In the genomic region with DNA sequence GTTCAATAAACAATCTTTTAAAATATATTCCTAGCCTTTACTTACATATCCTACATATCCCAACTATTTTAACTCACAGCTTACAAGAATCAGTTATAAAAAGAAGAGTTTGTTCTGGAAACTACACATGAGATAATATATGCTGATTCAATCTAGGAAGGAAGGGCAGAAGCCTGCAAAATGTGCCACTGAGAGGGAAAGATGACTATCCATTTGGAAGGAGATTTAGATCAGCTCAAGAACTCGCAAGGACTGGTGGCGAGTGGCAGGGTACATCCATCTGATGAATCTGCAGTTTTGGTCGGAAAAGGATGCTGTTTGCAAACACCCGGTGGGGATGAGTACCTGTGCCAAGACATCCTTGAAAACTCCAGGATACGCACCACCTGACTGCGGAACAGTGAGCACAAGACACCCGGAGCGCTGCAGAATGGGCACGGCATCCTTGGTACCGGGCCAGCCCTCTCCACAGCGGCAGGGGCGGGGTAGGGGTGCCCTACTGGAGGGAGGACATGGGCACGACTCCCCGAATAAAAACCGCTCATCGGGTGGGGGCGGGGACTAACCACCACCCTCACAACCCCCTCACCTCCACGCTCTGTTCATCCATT, we compare ENCODE assay signal across 1 cellular context.
TF ChIP-seq lines count a peak whose summit lies in the region.

No MANE protein-coding gene starts in this region.

TF ChIP-seq in HepG2, 621 proteins besides CTCF, POLR2A, EP300 and RAD21 (continued from another document and continues in another):
- TF ChIP-seq KAT7 (CRISPR knock-in tag; IDR thresholded peaks at IDR 0.05; ENCODE audit: borderline replicate concordance) (no peak), NBN (conservative IDR thresholded peaks at IDR 0.05) (no peak), ZSCAN12 (CRISPR knock-in tag; IDR thresholded peaks at IDR 0.05) (no peak), ZNF589 (CRISPR knock-in tag; conservative IDR thresholded peaks at IDR 0.05) (no peak), HNRNPL (IDR thresholded peaks at IDR 0.05; ENCODE audit: low read depth, low read length) (peak; percentile 80), CHCHD3 (CRISPR knock-in tag; IDR thresholded peaks at IDR 0.05) (no peak), JDP2 (CRISPR knock-in tag; IDR thresholded peaks at IDR 0.05; ENCODE audit: borderline replicate concordance) (no peak), GTF3A (CRISPR knock-in tag; conservative IDR thresholded peaks at IDR 0.05) (0 out of 2 replicates have a peak, but pooled peaks have one; percentile 47), ZSCAN29 (CRISPR knock-in tag; conservative IDR thresholded peaks at IDR 0.05) (no peak), JUND (CRISPR knock-in tag; IDR thresholded peaks at IDR 0.05) (no peak), PAF1 (CRISPR knock-in tag; IDR thresholded peaks at IDR 0.05) (no peak), ZNF782 (CRISPR knock-in tag; IDR thresholded peaks at IDR 0.05; ENCODE audit: borderline replicate concordance) (peak; percentile 84; the same call in 1 of the 2 replicates), TMF1 (CRISPR knock-in tag; IDR thresholded peaks at IDR 0.05; ENCODE audit: low read depth) (no peak), ZNF292 (CRISPR knock-in tag; IDR thresholded peaks at IDR 0.05; ENCODE audit: borderline replicate concordance, low read depth) (no peak), ZNF780A (CRISPR knock-in tag; IDR thresholded peaks at IDR 0.05) (no peak), SMAD1 (CRISPR knock-in tag; IDR thresholded peaks at IDR 0.05; ENCODE audit: borderline replicate concordance, low read depth) (no peak), ISL2 (CRISPR knock-in tag; IDR thresholded peaks at IDR 0.05) (no peak), SALL2 (CRISPR knock-in tag; IDR thresholded peaks at IDR 0.05) (no peak), ZNF124 (CRISPR knock-in tag; IDR thresholded peaks at IDR 0.05) (no peak), ZNF790 (CRISPR knock-in tag; IDR thresholded peaks at IDR 0.05; ENCODE audit: borderline replicate concordance) (no peak), ZNF543 (CRISPR knock-in tag; IDR thresholded peaks at IDR 0.05) (no peak), CC2D1A (CRISPR knock-in tag; IDR thresholded peaks at IDR 0.05) (no peak), NFE2 (CRISPR knock-in tag; IDR thresholded peaks at IDR 0.05) (no peak), ZNF224 (CRISPR knock-in tag; IDR thresholded peaks at IDR 0.05) (no peak), NRL (CRISPR knock-in tag; IDR thresholded peaks at IDR 0.05; ENCODE audit: borderline replicate concordance) (no peak), ZFP90 (CRISPR knock-in tag; IDR thresholded peaks at IDR 0.05; ENCODE audit: borderline replicate concordance) (no peak), KDM1A (CRISPR knock-in tag; IDR thresholded peaks at IDR 0.05) (no peak)
- TF ChIP-seq, protein P1, sequence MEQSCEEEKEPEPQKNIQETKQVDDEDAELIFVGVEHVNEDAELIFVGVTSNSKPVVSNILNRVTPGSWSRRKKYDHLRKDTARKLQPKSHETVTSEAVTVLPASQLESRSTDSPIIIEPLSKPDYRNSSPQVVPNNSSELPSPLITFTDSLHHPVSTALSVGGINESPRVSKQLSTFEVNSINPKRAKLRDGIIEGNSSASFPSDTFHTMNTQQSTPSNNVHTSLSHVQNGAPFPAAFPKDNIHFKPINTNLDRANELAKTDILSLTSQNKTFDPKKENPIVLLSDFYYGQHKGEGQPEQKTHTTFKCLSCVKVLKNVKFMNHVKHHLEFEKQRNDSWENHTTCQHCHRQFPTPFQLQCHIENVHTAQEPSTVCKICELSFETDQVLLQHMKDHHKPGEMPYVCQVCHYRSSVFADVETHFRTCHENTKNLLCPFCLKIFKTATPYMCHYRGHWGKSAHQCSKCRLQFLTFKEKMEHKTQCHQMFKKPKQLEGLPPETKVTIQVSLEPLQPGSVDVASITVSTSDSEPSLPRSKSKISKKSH (CRISPR knock-in tag; IDR thresholded peaks at IDR 0.05; ENCODE audit: borderline replicate concordance): 0 out of 2 replicates have a peak, but pooled peaks have one; percentile 75
- TF ChIP-seq, protein P2, sequence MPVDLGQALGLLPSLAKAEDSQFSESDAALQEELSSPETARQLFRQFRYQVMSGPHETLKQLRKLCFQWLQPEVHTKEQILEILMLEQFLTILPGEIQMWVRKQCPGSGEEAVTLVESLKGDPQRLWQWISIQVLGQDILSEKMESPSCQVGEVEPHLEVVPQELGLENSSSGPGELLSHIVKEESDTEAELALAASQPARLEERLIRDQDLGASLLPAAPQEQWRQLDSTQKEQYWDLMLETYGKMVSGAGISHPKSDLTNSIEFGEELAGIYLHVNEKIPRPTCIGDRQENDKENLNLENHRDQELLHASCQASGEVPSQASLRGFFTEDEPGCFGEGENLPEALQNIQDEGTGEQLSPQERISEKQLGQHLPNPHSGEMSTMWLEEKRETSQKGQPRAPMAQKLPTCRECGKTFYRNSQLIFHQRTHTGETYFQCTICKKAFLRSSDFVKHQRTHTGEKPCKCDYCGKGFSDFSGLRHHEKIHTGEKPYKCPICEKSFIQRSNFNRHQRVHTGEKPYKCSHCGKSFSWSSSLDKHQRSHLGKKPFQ (CRISPR knock-in tag; IDR thresholded peaks at IDR 0.05; ENCODE audit: insufficient replicate concordance): no peak
- TF ChIP-seq, protein P3, sequence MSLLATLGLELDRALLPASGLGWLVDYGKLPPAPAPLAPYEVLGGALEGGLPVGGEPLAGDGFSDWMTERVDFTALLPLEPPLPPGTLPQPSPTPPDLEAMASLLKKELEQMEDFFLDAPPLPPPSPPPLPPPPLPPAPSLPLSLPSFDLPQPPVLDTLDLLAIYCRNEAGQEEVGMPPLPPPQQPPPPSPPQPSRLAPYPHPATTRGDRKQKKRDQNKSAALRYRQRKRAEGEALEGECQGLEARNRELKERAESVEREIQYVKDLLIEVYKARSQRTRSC (CRISPR knock-in tag; IDR thresholded peaks at IDR 0.05; ENCODE audit: low read depth): 0 out of 2 replicates have a peak, but pooled peaks have one; percentile 87
- TF ChIP-seq, protein P4, sequence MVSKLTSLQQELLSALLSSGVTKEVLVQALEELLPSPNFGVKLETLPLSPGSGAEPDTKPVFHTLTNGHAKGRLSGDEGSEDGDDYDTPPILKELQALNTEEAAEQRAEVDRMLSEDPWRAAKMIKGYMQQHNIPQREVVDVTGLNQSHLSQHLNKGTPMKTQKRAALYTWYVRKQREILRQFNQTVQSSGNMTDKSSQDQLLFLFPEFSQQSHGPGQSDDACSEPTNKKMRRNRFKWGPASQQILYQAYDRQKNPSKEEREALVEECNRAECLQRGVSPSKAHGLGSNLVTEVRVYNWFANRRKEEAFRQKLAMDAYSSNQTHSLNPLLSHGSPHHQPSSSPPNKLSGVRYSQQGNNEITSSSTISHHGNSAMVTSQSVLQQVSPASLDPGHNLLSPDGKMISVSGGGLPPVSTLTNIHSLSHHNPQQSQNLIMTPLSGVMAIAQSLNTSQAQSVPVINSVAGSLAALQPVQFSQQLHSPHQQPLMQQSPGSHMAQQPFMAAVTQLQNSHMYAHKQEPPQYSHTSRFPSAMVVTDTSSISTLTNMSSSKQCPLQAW (CRISPR knock-in tag; IDR thresholded peaks at IDR 0.05): no peak
- TF ChIP-seq, protein P5, sequence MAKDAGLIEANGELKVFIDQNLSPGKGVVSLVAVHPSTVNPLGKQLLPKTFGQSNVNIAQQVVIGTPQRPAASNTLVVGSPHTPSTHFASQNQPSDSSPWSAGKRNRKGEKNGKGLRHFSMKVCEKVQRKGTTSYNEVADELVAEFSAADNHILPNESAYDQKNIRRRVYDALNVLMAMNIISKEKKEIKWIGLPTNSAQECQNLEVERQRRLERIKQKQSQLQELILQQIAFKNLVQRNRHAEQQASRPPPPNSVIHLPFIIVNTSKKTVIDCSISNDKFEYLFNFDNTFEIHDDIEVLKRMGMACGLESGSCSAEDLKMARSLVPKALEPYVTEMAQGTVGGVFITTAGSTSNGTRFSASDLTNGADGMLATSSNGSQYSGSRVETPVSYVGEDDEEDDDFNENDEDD (CRISPR knock-in tag; IDR thresholded peaks at IDR 0.05; ENCODE audit: borderline replicate concordance): no peak
- TF ChIP-seq, protein P6, sequence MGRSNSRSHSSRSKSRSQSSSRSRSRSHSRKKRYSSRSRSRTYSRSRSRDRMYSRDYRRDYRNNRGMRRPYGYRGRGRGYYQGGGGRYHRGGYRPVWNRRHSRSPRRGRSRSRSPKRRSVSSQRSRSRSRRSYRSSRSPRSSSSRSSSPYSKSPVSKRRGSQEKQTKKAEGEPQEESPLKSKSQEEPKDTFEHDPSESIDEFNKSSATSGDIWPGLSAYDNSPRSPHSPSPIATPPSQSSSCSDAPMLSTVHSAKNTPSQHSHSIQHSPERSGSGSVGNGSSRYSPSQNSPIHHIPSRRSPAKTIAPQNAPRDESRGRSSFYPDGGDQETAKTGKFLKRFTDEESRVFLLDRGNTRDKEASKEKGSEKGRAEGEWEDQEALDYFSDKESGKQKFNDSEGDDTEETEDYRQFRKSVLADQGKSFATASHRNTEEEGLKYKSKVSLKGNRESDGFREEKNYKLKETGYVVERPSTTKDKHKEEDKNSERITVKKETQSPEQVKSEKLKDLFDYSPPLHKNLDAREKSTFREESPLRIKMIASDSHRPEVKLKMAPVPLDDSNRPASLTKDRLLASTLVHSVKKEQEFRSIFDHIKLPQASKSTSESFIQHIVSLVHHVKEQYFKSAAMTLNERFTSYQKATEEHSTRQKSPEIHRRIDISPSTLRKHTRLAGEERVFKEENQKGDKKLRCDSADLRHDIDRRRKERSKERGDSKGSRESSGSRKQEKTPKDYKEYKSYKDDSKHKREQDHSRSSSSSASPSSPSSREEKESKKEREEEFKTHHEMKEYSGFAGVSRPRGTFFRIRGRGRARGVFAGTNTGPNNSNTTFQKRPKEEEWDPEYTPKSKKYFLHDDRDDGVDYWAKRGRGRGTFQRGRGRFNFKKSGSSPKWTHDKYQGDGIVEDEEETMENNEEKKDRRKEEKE (IDR thresholded peaks at IDR 0.05): no peak
- TF ChIP-seq, protein P7, sequence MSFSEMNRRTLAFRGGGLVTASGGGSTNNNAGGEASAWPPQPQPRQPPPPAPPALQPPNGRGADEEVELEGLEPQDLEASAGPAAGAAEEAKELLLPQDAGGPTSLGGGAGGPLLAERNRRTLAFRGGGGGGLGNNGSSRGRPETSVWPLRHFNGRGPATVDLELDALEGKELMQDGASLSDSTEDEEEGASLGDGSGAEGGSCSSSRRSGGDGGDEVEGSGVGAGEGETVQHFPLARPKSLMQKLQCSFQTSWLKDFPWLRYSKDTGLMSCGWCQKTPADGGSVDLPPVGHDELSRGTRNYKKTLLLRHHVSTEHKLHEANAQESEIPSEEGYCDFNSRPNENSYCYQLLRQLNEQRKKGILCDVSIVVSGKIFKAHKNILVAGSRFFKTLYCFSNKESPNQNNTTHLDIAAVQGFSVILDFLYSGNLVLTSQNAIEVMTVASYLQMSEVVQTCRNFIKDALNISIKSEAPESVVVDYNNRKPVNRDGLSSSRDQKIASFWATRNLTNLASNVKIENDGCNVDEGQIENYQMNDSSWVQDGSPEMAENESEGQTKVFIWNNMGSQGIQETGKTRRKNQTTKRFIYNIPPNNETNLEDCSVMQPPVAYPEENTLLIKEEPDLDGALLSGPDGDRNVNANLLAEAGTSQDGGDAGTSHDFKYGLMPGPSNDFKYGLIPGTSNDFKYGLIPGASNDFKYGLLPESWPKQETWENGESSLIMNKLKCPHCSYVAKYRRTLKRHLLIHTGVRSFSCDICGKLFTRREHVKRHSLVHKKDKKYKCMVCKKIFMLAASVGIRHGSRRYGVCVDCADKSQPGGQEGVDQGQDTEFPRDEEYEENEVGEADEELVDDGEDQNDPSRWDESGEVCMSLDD (CRISPR knock-in tag; IDR thresholded peaks at IDR 0.05; ENCODE audit: borderline replicate concordance): no peak
- TF ChIP-seq, protein P8, sequence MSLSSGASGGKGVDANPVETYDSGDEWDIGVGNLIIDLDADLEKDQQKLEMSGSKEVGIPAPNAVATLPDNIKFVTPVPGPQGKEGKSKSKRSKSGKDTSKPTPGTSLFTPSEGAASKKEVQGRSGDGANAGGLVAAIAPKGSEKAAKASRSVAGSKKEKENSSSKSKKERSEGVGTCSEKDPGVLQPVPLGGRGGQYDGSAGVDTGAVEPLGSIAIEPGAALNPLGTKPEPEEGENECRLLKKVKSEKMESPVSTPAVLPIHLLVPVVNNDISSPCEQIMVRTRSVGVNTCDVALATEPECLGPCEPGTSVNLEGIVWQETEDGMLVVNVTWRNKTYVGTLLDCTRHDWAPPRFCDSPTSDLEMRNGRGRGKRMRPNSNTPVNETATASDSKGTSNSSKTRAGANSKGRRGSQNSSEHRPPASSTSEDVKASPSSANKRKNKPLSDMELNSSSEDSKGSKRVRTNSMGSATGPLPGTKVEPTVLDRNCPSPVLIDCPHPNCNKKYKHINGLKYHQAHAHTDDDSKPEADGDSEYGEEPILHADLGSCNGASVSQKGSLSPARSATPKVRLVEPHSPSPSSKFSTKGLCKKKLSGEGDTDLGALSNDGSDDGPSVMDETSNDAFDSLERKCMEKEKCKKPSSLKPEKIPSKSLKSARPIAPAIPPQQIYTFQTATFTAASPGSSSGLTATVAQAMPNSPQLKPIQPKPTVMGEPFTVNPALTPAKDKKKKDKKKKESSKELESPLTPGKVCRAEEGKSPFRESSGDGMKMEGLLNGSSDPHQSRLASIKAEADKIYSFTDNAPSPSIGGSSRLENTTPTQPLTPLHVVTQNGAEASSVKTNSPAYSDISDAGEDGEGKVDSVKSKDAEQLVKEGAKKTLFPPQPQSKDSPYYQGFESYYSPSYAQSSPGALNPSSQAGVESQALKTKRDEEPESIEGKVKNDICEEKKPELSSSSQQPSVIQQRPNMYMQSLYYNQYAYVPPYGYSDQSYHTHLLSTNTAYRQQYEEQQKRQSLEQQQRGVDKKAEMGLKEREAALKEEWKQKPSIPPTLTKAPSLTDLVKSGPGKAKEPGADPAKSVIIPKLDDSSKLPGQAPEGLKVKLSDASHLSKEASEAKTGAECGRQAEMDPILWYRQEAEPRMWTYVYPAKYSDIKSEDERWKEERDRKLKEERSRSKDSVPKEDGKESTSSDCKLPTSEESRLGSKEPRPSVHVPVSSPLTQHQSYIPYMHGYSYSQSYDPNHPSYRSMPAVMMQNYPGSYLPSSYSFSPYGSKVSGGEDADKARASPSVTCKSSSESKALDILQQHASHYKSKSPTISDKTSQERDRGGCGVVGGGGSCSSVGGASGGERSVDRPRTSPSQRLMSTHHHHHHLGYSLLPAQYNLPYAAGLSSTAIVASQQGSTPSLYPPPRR (CRISPR knock-in tag; IDR thresholded peaks at IDR 0.05; ENCODE audit: borderline replicate concordance): peak; percentile 74
- TF ChIP-seq, protein P9, sequence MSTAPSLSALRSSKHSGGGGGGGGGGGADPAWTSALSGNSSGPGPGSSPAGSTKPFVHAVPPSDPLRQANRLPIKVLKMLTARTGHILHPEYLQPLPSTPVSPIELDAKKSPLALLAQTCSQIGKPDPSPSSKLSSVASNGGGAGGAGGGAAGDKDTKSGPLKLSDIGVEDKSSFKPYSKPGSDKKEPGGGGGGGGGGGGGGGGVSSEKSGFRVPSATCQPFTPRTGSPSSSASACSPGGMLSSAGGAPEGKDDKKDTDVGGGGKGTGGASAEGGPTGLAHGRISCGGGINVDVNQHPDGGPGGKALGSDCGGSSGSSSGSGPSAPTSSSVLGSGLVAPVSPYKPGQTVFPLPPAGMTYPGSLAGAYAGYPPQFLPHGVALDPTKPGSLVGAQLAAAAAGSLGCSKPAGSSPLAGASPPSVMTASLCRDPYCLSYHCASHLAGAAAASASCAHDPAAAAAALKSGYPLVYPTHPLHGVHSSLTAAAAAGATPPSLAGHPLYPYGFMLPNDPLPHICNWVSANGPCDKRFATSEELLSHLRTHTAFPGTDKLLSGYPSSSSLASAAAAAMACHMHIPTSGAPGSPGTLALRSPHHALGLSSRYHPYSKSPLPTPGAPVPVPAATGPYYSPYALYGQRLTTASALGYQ (CRISPR knock-in tag; IDR thresholded peaks at IDR 0.05): no peak
